11 cellular contexts compared by ENCODE assay signal in genomic region chr14:105204206-105204930, GRCh38. TPM values are rescaled to one million over a fixed set of nuclear protein-coding genes. Genes with fewer than 3 reads are reported as not detected.
DNase-seq lines count a peak whose midpoint lies in the region; ATAC-seq lines count a peak whose summit lies in the region.
"Had no signal": no experiment of that assay in that cellular context is flagged by ENCODE, and none has a peak within 500 bp of the region (broad histone marks: within the 10 kb centered on the region; RNA-seq: fewer than 3 reads in every experiment).

No MANE protein-coding gene starts in this region.

- CTCF ChIA-PET in CD8-positive, alpha-beta memory T cell (lab: Charles Lee), result interaction anchor here (3.7 kb wide), 2 partner anchors 10 to 147 kb away, joined by 18 to 24 read pairs; no protein-coding TSS in a partner anchor

- H3K27ac ChIP-seq in caudate nucleus (ENCODE audit: low read depth, low read length) (no peak overlapping the region), substantia nigra (ENCODE audit: low read depth, low read length, poor library complexity, severe bottlenecking) (no peak overlapping the region)
- H3K27ac ChIP-seq in CD8-positive, alpha-beta memory T cell (ENCODE audit: low read depth, low read length), result no peak overlapping the region

- POLR2A ChIA-PET in CD8-positive, alpha-beta memory T cell (lab: Charles Lee), result no interaction called here

- peak; percentile 46 for DNase-seq in LoVo (ENCODE audit: low spot score)
- peak in 32 of 61 donors; percentile 9 to 75 (median 44) for DNase-seq in caudate nucleus (lab: John Stamatoyannopoulos, UW)
- peak; percentile 62 to 77 for DNase-seq in left colon
- DNase-seq in substantia nigra (lab: John Stamatoyannopoulos, UW), result peak in 37 of 49 donors; percentile 20 to 82 (median 60)
- no peak for DNase-seq in CD8-positive, alpha-beta memory T cell
- DNase-seq in NCI-H1694 treated with DMSO at 0.1 percent for 48 hours (lab: John Stamatoyannopoulos, UW), result no peak
- no peak for DNase-seq in NCI-H2107 (lab: John Stamatoyannopoulos, UW)
- DNase-seq: activated CD8-positive, alpha-beta memory T cell treated with anti-CD3 and anti-CD28 coated beads for 24 hours; NCI-H1417 treated with DMSO at 0.1 percent for 48 hours; stimulated activated CD4-positive, alpha-beta T cell treated with anti-CD3 and anti-CD28 coated beads, Interleukin-12 subunit alpha, Interleukin-12 subunit beta, amount 100 ng/mL, for 4 hours had no signal

- peaks cover 0 to 3% (median 0%) of the 10 kb centered on the region in 3 donors for H3K36me3 Mint-ChIP-seq in CD8-positive, alpha-beta memory T cell

- H3K27me3 Mint-ChIP-seq in CD8-positive, alpha-beta memory T cell, result peaks cover 15 to 17% of the 10 kb centered on the region in 2 donors

- H3K27ac Mint-ChIP-seq in CD8-positive, alpha-beta memory T cell, result no peak overlapping the region

- no peaks in the 10 kb centered on the region for H3K36me3 ChIP-seq in CD8-positive, alpha-beta memory T cell (ENCODE audit: insufficient read depth, low read length)

- H3K27me3 ChIP-seq in CD8-positive, alpha-beta memory T cell (ENCODE audit: insufficient read depth, low read length, poor library complexity, severe bottlenecking), result no peaks in the 10 kb centered on the region

- intact Hi-C loops in left colon (cut with DNase I, micrococcal nuclease), result loop anchor here in 1 of 2 donors (5.0 to 10.0 kb wide), 2 partner anchors 80 to 143 kb away; no protein-coding TSS in a partner anchor

- no peaks in the 10 kb centered on the region for H3K9me3 ChIP-seq in CD8-positive, alpha-beta memory T cell (ENCODE audit: low read length)

- peak overlapping the region in 1 of 7 donors; percentile 3 for H3K4me3 Mint-ChIP-seq in CD8-positive, alpha-beta memory T cell

- no peaks in the 10 kb centered on the region for H3K9me3 Mint-ChIP-seq in CD8-positive, alpha-beta memory T cell

- H3K4me3 ChIP-seq in CD8-positive, alpha-beta memory T cell (ENCODE audit: low read length), result no peak overlapping the region

- H3K4me1 ChIP-seq in CD8-positive, alpha-beta memory T cell (ENCODE audit: insufficient read depth, low read length), result peaks cover 19% of the 10 kb centered on the region

- H3K4me1 Mint-ChIP-seq in CD8-positive, alpha-beta memory T cell, result peaks cover 0 to 14% (median 5%) of the 10 kb centered on the region in 3 donors

- ATAC-seq in left colon, result peak; percentile 77
- ATAC-seq in HG03460 (IDR thresholded peaks at IDR 0.05; ENCODE audit: unreplicated experiment), result no peak

RNA-seq across cellular contexts. Expression of gene NUDT14, which starts 23.3 kb away (rescaled TPM):
- 10 to 100 TPM; 45.6 to 56.8 TPM for total RNA-seq in left colon
- 1 to 10 TPM; 6.7 to 6.9 TPM for total RNA-seq in CD8-positive, alpha-beta memory T cell
- polyA plus RNA-seq in CD8-positive, alpha-beta memory T cell, result 12.4 TPM

RNA-seq across cellular contexts. Expression of gene JAG2, which starts 35.8 kb away (rescaled TPM):
- 10 to 100 TPM in 1 of 2 donors, 1 to 10 TPM in 1; 7.6 to 11.9 TPM for total RNA-seq in left colon
- 1 to 10 TPM in 1 of 2 experiments, under 1 TPM in 1; 0.37 to 1.2 TPM for total RNA-seq in CD8-positive, alpha-beta memory T cell
- 0.15 TPM for polyA plus RNA-seq in CD8-positive, alpha-beta memory T cell

RNA-seq across cellular contexts. Expression of gene BTBD6, which starts 44.0 kb away (rescaled TPM):
- 10 to 100 TPM; 52.5 to 53.6 TPM for total RNA-seq in left colon
- total RNA-seq in CD8-positive, alpha-beta memory T cell, result 10 to 100 TPM; 54.1 to 55.0 TPM
- polyA plus RNA-seq in CD8-positive, alpha-beta memory T cell, result 16.2 TPM

Comparison
In these comparisons a context has a peak if more than half of its experiments do, and no peak if none do; other contexts are left out.
1. DNase-seq: peak in LoVo (single experiment), caudate nucleus (32 of 61), left colon (2 of 2) and substantia nigra (37 of 49); none in CD8-positive, alpha-beta memory T cell (0 of 5), NCI-H1694 treated with DMSO at 0.1 percent for 48 hours (single experiment) and NCI-H2107 (single experiment).
2. RNA of gene NUDT14, which starts 23.3 kb away (total RNA-seq): 45.6 to 56.8 TPM in left colon; 6.7 to 6.9 TPM in CD8-positive, alpha-beta memory T cell; every median in the first group is over 4 times any median in the second.
3. RNA of gene JAG2, which starts 35.8 kb away (total RNA-seq): 7.6 to 11.9 TPM in left colon; 0.37 to 1.2 TPM in CD8-positive, alpha-beta memory T cell; every median in the first group is over 4 times any median in the second.